ENCODE assay signal across 16 cellular contexts in the genomic region with DNA sequence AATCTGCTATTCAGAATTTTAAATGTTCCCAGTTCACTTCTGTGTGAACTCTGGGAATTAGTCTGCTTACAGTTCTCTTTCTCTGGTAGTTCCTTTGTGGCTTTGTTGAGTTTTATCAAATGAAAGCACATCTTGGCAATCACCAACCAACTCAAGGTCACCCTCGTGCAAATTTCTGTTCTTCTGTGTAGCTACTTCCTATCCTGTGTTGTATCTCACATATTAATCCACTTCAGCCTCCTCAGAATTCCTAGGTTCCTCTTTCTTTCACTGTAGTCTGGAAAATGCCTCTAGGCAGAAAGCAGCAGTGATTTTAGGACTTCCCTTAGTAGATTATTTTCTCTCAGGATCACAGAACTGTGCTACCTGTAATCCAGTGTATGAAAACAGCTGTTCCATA.
A peak's percentile ranks its signal among the peaks of the same experiment; 100 is the strongest.
DNase-seq lines count a peak whose midpoint lies in the region; ATAC-seq and TF ChIP-seq lines count a peak whose summit lies in the region.
"Had no signal": no experiment of that assay in that cellular context is flagged by ENCODE, and none has a peak within 500 bp of the region (broad histone marks: within the 10 kb centered on the region; RNA-seq: fewer than 3 reads in every experiment).

No MANE protein-coding gene starts in this region.

- peaks cover 14% of the 10 kb centered on the region for H3K9me3 Mint-ChIP-seq in activated naive CD8-positive, alpha-beta T cell (ENCODE audit: low read depth)
- peaks cover 13% of the 10 kb centered on the region for H3K9me3 Mint-ChIP-seq in activated naive CD8-positive, alpha-beta T cell treated with anti-CD3 and anti-CD28 coated beads for 36 hours
- H3K9me3 Mint-ChIP-seq in stimulated activated memory B cell treated with anti-CD40 and anti-IgM and Interleukin-4, amounts not matched to agents 10 μg/mL and 1 μg/mL and 100 μg/mL, for 72 hours = peaks cover 3% of the 10 kb centered on the region
- peaks cover 3% of the 10 kb centered on the region for H3K9me3 Mint-ChIP-seq in activated naive CD4-positive, alpha-beta T cell treated with anti-CD3 and anti-CD28 coated beads for 36 hours

- no peaks in the 10 kb centered on the region for H3K4me1 ChIP-seq in smooth muscle cell (ENCODE audit: low read depth)
- H3K4me1 ChIP-seq: A549 had no signal

- H3K36me3 ChIP-seq in smooth muscle cell (ENCODE audit: low read depth) = no peaks in the 10 kb centered on the region

- ATAC-seq in stimulated activated memory B cell treated with anti-CD40 and anti-IgM and Interleukin-4, amounts not matched to agents 10 μg/mL and 1 μg/mL and 100 μg/mL, for 72 hours = no peak
- ATAC-seq: A549, GM12878 had no signal

- no peak overlapping the region for H3K27ac ChIP-seq in smooth muscle cell (ENCODE audit: low read depth)
- H3K27ac ChIP-seq: A549, HL-60 had no signal

- no peak overlapping the region for H3K4me2 ChIP-seq in smooth muscle cell
- H3K4me2 ChIP-seq: A549 had no signal

- H3K4me1 Mint-ChIP-seq in activated naive CD8-positive, alpha-beta T cell (ENCODE audit: low read depth) = peaks cover 3% of the 10 kb centered on the region
- H3K4me1 Mint-ChIP-seq in activated naive CD8-positive, alpha-beta T cell treated with anti-CD3 and anti-CD28 coated beads for 36 hours = peaks cover 3% of the 10 kb centered on the region
- H3K4me1 Mint-ChIP-seq in stimulated activated memory B cell treated with anti-CD40 and anti-IgM and Interleukin-4, amounts not matched to agents 10 μg/mL and 1 μg/mL and 100 μg/mL, for 72 hours = peaks cover 30% of the 10 kb centered on the region
- peaks cover 4% of the 10 kb centered on the region for H3K4me1 Mint-ChIP-seq in activated naive CD4-positive, alpha-beta T cell treated with anti-CD3 and anti-CD28 coated beads for 36 hours (ENCODE audit: low read depth)

- intact Hi-C loops in activated naive CD4-positive, alpha-beta T cell treated with anti-CD3 and anti-CD28 coated beads for 36 hours (cut with micrococcal nuclease) = no loop called here

- no peak for TF ChIP-seq CTCF in smooth muscle cell (IDR thresholded peaks at IDR 0.05; ENCODE audit: borderline replicate concordance, insufficient read depth, poor library complexity, severe bottlenecking)

- no peaks in the 10 kb centered on the region for H3K9me3 ChIP-seq in smooth muscle cell (replicated peaks; ENCODE audit: low read depth)
- H3K9me3 ChIP-seq: A549 had no signal

- H3K27me3 Mint-ChIP-seq in activated naive CD8-positive, alpha-beta T cell = no peaks in the 10 kb centered on the region
- H3K27me3 Mint-ChIP-seq in activated naive CD8-positive, alpha-beta T cell treated with anti-CD3 and anti-CD28 coated beads for 36 hours = no peaks in the 10 kb centered on the region
- H3K27me3 Mint-ChIP-seq in stimulated activated memory B cell treated with anti-CD40 and anti-IgM and Interleukin-4, amounts not matched to agents 10 μg/mL and 1 μg/mL and 100 μg/mL, for 72 hours = no peaks in the 10 kb centered on the region
- H3K27me3 Mint-ChIP-seq in activated naive CD4-positive, alpha-beta T cell treated with anti-CD3 and anti-CD28 coated beads for 36 hours (ENCODE audit: low read depth) = no peaks in the 10 kb centered on the region

- in situ Hi-C loops in KBM-7 (cut with MboI; ENCODE audit: low pct_unique_long_range_greater_than_20kb, low sequenced_read_pairs) = no loop called here

- peak overlapping the region; percentile 37 for H3K27ac Mint-ChIP-seq in activated naive CD8-positive, alpha-beta T cell
- no peak overlapping the region for H3K27ac Mint-ChIP-seq in activated naive CD8-positive, alpha-beta T cell treated with anti-CD3 and anti-CD28 coated beads for 36 hours
- peak overlapping the region; percentile 50 for H3K27ac Mint-ChIP-seq in stimulated activated memory B cell treated with anti-CD40 and anti-IgM and Interleukin-4, amounts not matched to agents 10 μg/mL and 1 μg/mL and 100 μg/mL, for 72 hours
- no peak overlapping the region for H3K27ac Mint-ChIP-seq in activated naive CD4-positive, alpha-beta T cell treated with anti-CD3 and anti-CD28 coated beads for 36 hours

- H3F3A ChIP-seq in smooth muscle cell (ENCODE audit: low read depth) = no peaks in the 10 kb centered on the region

- H2AFZ ChIP-seq in smooth muscle cell (ENCODE audit: low read depth) = no peak overlapping the region

- H3K4me3 ChIP-seq in smooth muscle cell = no peak overlapping the region
- H3K4me3 ChIP-seq: A549; BLaER1 treated with 17β-estradiol and CSF1 and Interleukin-3, amounts not matched to agents 10 nM and 100 nM; GM12878 had no signal

- no peaks in the 10 kb centered on the region for H4K20me1 ChIP-seq in smooth muscle cell (ENCODE audit: low read depth)
- H4K20me1 ChIP-seq: BLaER1 treated with 17β-estradiol and CSF1 and Interleukin-3, amounts not matched to agents 10 nM and 100 nM had no signal

- H3K9ac ChIP-seq in smooth muscle cell (ENCODE audit: low read depth) = no peak overlapping the region

- CTCF ChIA-PET in activated naive CD4-positive, alpha-beta T cell treated with anti-CD3 and anti-CD28 coated beads for 36 hours (lab: Charles Lee) = no interaction called here

- no peak for DNase-seq in activated naive CD8-positive, alpha-beta T cell treated with anti-CD3 and anti-CD28 coated beads for 36 hours
- DNase-seq in KBM-7 (peak; percentile 12), globus pallidus (ENCODE audit: low spot score) (peak; percentile 5), SHP77 treated with DMSO at 0.1 percent for 48 hours (lab: John Stamatoyannopoulos, UW) (no peak), smooth muscle cell (lab: John Stamatoyannopoulos, UW; ENCODE audit: unreplicated experiment) (no peak)
- no peak for DNase-seq in activated naive CD4-positive, alpha-beta T cell treated with anti-CD3 and anti-CD28 coated beads for 36 hours
- DNase-seq: DND-41, NCI-H1105 treated with DMSO at 0.1 percent for 48 hours, NCI-H187, NCI-H446 treated with DMSO at 0.1 percent for 48 hours had no signal

- no peaks in the 10 kb centered on the region for H3K27me3 ChIP-seq in smooth muscle cell (ENCODE audit: low read depth)
- H3K27me3 ChIP-seq: BLaER1 treated with 17β-estradiol and CSF1 and Interleukin-3, amounts not matched to agents 10 nM and 100 nM had no signal

- H3K79me2 ChIP-seq in smooth muscle cell (ENCODE audit: low read depth) = no peaks in the 10 kb centered on the region

- H3K4me3 Mint-ChIP-seq in activated naive CD8-positive, alpha-beta T cell = no peak overlapping the region
- no peak overlapping the region for H3K4me3 Mint-ChIP-seq in activated naive CD8-positive, alpha-beta T cell treated with anti-CD3 and anti-CD28 coated beads for 36 hours
- no peak overlapping the region for H3K4me3 Mint-ChIP-seq in stimulated activated memory B cell treated with anti-CD40 and anti-IgM and Interleukin-4, amounts not matched to agents 10 μg/mL and 1 μg/mL and 100 μg/mL, for 72 hours
- no peak overlapping the region for H3K4me3 Mint-ChIP-seq in activated naive CD4-positive, alpha-beta T cell treated with anti-CD3 and anti-CD28 coated beads for 36 hours

- H3K36me3 Mint-ChIP-seq in activated naive CD8-positive, alpha-beta T cell = peaks cover 25% of the 10 kb centered on the region
- H3K36me3 Mint-ChIP-seq in activated naive CD8-positive, alpha-beta T cell treated with anti-CD3 and anti-CD28 coated beads for 36 hours = peaks cover 27% of the 10 kb centered on the region
- H3K36me3 Mint-ChIP-seq in stimulated activated memory B cell treated with anti-CD40 and anti-IgM and Interleukin-4, amounts not matched to agents 10 μg/mL and 1 μg/mL and 100 μg/mL, for 72 hours = peaks cover 56% of the 10 kb centered on the region
- H3K36me3 Mint-ChIP-seq in activated naive CD4-positive, alpha-beta T cell treated with anti-CD3 and anti-CD28 coated beads for 36 hours (ENCODE audit: low read depth) = peaks cover 15% of the 10 kb centered on the region

- 89% methylated on average over 1 of the region's 1 CpG for WGBS in smooth muscle cell (ENCODE audit: low lambda C conversion rate)

Comparison
In these comparisons a context has a peak if more than half of its experiments do, and no peak if none do; other contexts are left out.
1. H3K27ac Mint-ChIP-seq: peak in activated naive CD8-positive, alpha-beta T cell (single experiment) and stimulated activated memory B cell treated with anti-CD40 and anti-IgM and Interleukin-4, amounts not matched to agents 10 μg/mL and 1 μg/mL and 100 μg/mL, for 72 hours (single experiment); none in activated naive CD8-positive, alpha-beta T cell treated with anti-CD3 and anti-CD28 coated beads for 36 hours (single experiment) and activated naive CD4-positive, alpha-beta T cell treated with anti-CD3 and anti-CD28 coated beads for 36 hours (single experiment).
2. DNase-seq: peak in KBM-7 (single experiment) and globus pallidus (single experiment); none in activated naive CD8-positive, alpha-beta T cell treated with anti-CD3 and anti-CD28 coated beads for 36 hours (single experiment), SHP77 treated with DMSO at 0.1 percent for 48 hours (single experiment), activated naive CD4-positive, alpha-beta T cell treated with anti-CD3 and anti-CD28 coated beads for 36 hours (single experiment) and smooth muscle cell (single experiment).